17 cellular contexts compared by ENCODE assay signal in genomic region chr16:14101415-14101814, GRCh38. TPM values are rescaled to one million over a fixed set of nuclear protein-coding genes. Genes with fewer than 3 reads are reported as not detected.
DNase-seq lines count a peak whose midpoint lies in the region; ATAC-seq and TF ChIP-seq lines count a peak whose summit lies in the region.
"Had no signal": no experiment of that assay in that cellular context is flagged by ENCODE, and none has a peak within 500 bp of the region (broad histone marks: within the 10 kb centered on the region; RNA-seq: fewer than 3 reads in every experiment).

No MANE protein-coding gene starts in this region.

- CTCF ChIA-PET in OCI-LY7 (lab: Charles Lee; ENCODE audit: unreplicated experiment) = no interaction called here

- POLR2A ChIA-PET in OCI-LY7 (lab: Charles Lee) = interaction anchor here (0.6 to 1.0 kb wide), 3 partner anchors 24 to 175 kb away, joined by 3 read pairs; no protein-coding TSS in a partner anchor

- BruUV-seq in OCI-LY7 (replicated peaks; lab: Mats Ljungman, UMichigan) = no TSS peak

- ATAC-seq in HG03342 (IDR thresholded peaks at IDR 0.05; ENCODE audit: unreplicated experiment) = peak; percentile 82
- ATAC-seq: A549, left ventricle myocardium superior had no signal

- peak overlapping the region; percentile 73 to 83 for H3K27ac ChIP-seq in breast epithelium
- H3K27ac ChIP-seq in smooth muscle cell (ENCODE audit: low read depth) = no peak overlapping the region
- H3K27ac ChIP-seq in OCI-LY7 (ENCODE audit: low read depth, low read length, poor library complexity, severe bottlenecking) = no peak overlapping the region
- H3K27ac ChIP-seq: A549, neutrophil had no signal

- peaks cover 82% of the 10 kb centered on the region for H3K79me2 ChIP-seq in smooth muscle cell (ENCODE audit: low read depth)
- peaks cover 4% of the 10 kb centered on the region; the same call in 1 of the 2 replicates for H3K79me2 ChIP-seq in OCI-LY7 (ENCODE audit: insufficient read depth, low read depth, low read length)

- H3K4me3 ChIP-seq in breast epithelium (no peak overlapping the region), smooth muscle cell (no peak overlapping the region), OCI-LY7 (ENCODE audit: low read depth, low read length, poor library complexity, severe bottlenecking) (no peak overlapping the region)
- H3K4me3 ChIP-seq: A549, skin epidermis had no signal

- TF ChIP-seq CTCF in breast epithelium (IDR thresholded peaks at IDR 0.05) (no peak), smooth muscle cell (IDR thresholded peaks at IDR 0.05; ENCODE audit: borderline replicate concordance, insufficient read depth, poor library complexity, severe bottlenecking) (no peak), OCI-LY7 (conservative IDR thresholded peaks at IDR 0.05; ENCODE audit: low read length) (no peak)

- H3K4me1 ChIP-seq in breast epithelium = peaks cover 0 to 33% of the 10 kb centered on the region in 2 donors
- peaks cover 22% of the 10 kb centered on the region for H3K4me1 ChIP-seq in smooth muscle cell (ENCODE audit: low read depth)
- peaks cover 11% of the 10 kb centered on the region for H3K4me1 ChIP-seq in OCI-LY7 (ENCODE audit: insufficient read depth, low read length, poor library complexity, severe bottlenecking)

- DNase-seq in NCI-H748 (lab: John Stamatoyannopoulos, UW; ENCODE audit: unreplicated experiment) = peak; percentile 32
- DNase-seq in NCI-H748 treated with DMSO at 0.1 percent for 48 hours (lab: John Stamatoyannopoulos, UW) = no peak
- no peak for DNase-seq in breast epithelium (ENCODE audit: low spot score in 2 of 2)
- DNase-seq in smooth muscle cell (lab: John Stamatoyannopoulos, UW; ENCODE audit: unreplicated experiment) = no peak
- no peak for DNase-seq in HK-2 (ENCODE audit: unreplicated experiment)
- DNase-seq in OCI-LY7 (ENCODE audit: low spot score) = no peak
- DNase-seq in nucleus accumbens (lab: John Stamatoyannopoulos, UW) = no peak
- DNase-seq: activated CD4-positive, alpha-beta T cell treated with anti-CD3 and anti-CD28 coated beads for 48 hours; amygdala; hippocampal formation; left ventricle myocardium superior; NCI-H1436 treated with DMSO at 0.1 percent for 48 hours; NCI-H524 treated with DMSO at 0.1 percent for 48 hours had no signal

- H3K9me3 ChIP-seq in breast epithelium (no peaks in the 10 kb centered on the region), smooth muscle cell (replicated peaks; ENCODE audit: low read depth) (no peaks in the 10 kb centered on the region), OCI-LY7 (ENCODE audit: low read length) (no peaks in the 10 kb centered on the region)
- H3K9me3 ChIP-seq: neutrophil had no signal

- no peaks in the 10 kb centered on the region for H3F3A ChIP-seq in smooth muscle cell (ENCODE audit: low read depth)

- H4K20me1 ChIP-seq in smooth muscle cell (ENCODE audit: low read depth) (peaks cover 90% of the 10 kb centered on the region), OCI-LY7 (ENCODE audit: insufficient read depth, low read length) (no peaks in the 10 kb centered on the region)

- TF ChIP-seq POLR2A in breast epithelium (IDR thresholded peaks at IDR 0.05) = no peak

- H3K27me3 ChIP-seq in breast epithelium (no peaks in the 10 kb centered on the region), smooth muscle cell (ENCODE audit: low read depth) (no peaks in the 10 kb centered on the region)
- H3K27me3 ChIP-seq: neutrophil had no signal

- no peak overlapping the region for H3K9ac ChIP-seq in smooth muscle cell (ENCODE audit: low read depth)

- peak overlapping the region; percentile 43 for H3K4me2 ChIP-seq in smooth muscle cell
- H3K4me2 ChIP-seq in OCI-LY7 (ENCODE audit: low read length) = no peak overlapping the region
- H3K4me2 ChIP-seq: A549 had no signal

- H3K36me3 ChIP-seq in breast epithelium = no peaks in the 10 kb centered on the region
- H3K36me3 ChIP-seq in smooth muscle cell (ENCODE audit: low read depth) = no peaks in the 10 kb centered on the region
- no peaks in the 10 kb centered on the region for H3K36me3 ChIP-seq in OCI-LY7 (ENCODE audit: insufficient read depth, low read length)
- H3K36me3 ChIP-seq: neutrophil had no signal

- H3K9me2 ChIP-seq in OCI-LY7 (ENCODE audit: insufficient read depth, low read length) = no peaks in the 10 kb centered on the region

- intact Hi-C loops in breast epithelium (cut with DNase I; ENCODE audit: low total_unique reads) = no loop called here
- intact Hi-C loops in OCI-LY7 (cut with micrococcal nuclease; ENCODE audit: unreplicated experiment) = no loop called here

- H2AFZ ChIP-seq in smooth muscle cell (ENCODE audit: low read depth) (no peak overlapping the region), OCI-LY7 (ENCODE audit: low read length) (no peak overlapping the region)

RNA-seq across cellular contexts. Expression of gene MRTFB, which starts 30.3 kb away (rescaled TPM):
- total RNA-seq in breast epithelium (100 to 1,000 TPM in 1 of 3 donors, 10 to 100 TPM in 2; 49.9 to 115 (median 83.6) TPM), smooth muscle cell (20.7 and 22.6 TPM in 2 replicates), OCI-LY7 (2022) (21.4 and 26.6 TPM in 2 replicates)
- polyA plus RNA-seq in smooth muscle cell = 6.8 and 9.7 TPM in 2 replicates
- total RNA-seq in OCI-LY7 (2014; rRNA removed; shearing (Covaris generic)) = 8.5 and 11.7 TPM in 2 replicates

Comparison
In these comparisons a context has a peak if more than half of its experiments do, and no peak if none do; other contexts are left out.
1. H3K27ac ChIP-seq: peak in breast epithelium (2 of 2); none in smooth muscle cell (single experiment) and OCI-LY7 (single experiment).